In genomic region chr9:77766587-77766986, GRCh38 we compare ENCODE assay signal across 21 cellular contexts.
"Had no signal": no experiment of that assay in that cellular context is flagged by ENCODE, and none has a peak within 500 bp of the region (broad histone marks: within the 10 kb centered on the region; RNA-seq: fewer than 3 reads in every experiment).

No MANE protein-coding gene starts in this region.

- H3K4me3 Mint-ChIP-seq: activated B cell treated with CpG ODN at 0.5 μM for 24 hours; activated CD4-positive, alpha-beta T cell treated with anti-CD3 and anti-CD28 coated beads, Interleukin-2, amount 10 ng/mL, durations not matched to agents 24 days and 14 days; activated CD8-positive, alpha-beta memory T cell treated with anti-CD3 and anti-CD28 coated beads, Interleukin-2, amount 10 ng/mL, durations not matched to agents 7 days and 5 days; activated naive CD4-positive, alpha-beta T cell treated with anti-CD3 and anti-CD28 coated beads for 36 hours; activated naive CD8-positive, alpha-beta T cell; activated T-cell treated with anti-CD3 and anti-CD28 coated beads, Interleukin-2, amount 50 U/mL, for 24 hours; activated T-helper 1 cell treated with anti-CD3 and anti-CD28 coated beads, Interleukin-12 subunit alpha, Interleukin-12 subunit beta, Interleukin-2, Interleukin-4 antibody, amounts not matched to agents 30 ng/mL and 10 ng/mL and 1 ng/mL, durations not matched to agents 14 hours and 24 hours and 36 hours; T-cell had no signal

- ATAC-seq: T-cell had no signal

- DNase-seq: activated B cell treated with CpG ODN at 0.5 μM for 24 hours; activated CD4-positive, alpha-beta T cell treated with anti-CD3 and anti-CD28 coated beads for 1 hour; activated CD4-positive, alpha-beta T cell treated with anti-CD3 and anti-CD28 coated beads, Interleukin-2, amount 10 ng/mL, durations not matched to agents 24 days and 14 days; activated CD4-positive, alpha-beta T cell treated with anti-CD3 and anti-CD28 coated beads, Interleukin-2, amount 50 U/mL, for 48 hours; activated CD8-positive, alpha-beta memory T cell treated with anti-CD3 and anti-CD28 coated beads, Interleukin-2, amount 10 ng/mL, durations not matched to agents 7 days and 5 days; activated gamma-delta T cell; activated naive CD4-positive, alpha-beta T cell treated with anti-CD3 and anti-CD28 coated beads for 36 hours; activated T-cell treated with anti-CD3 and anti-CD28 coated beads, Interleukin-2, amount 50 U/mL, for 24 hours; NCI-H1092; NCI-H1417; NCI-H1930; NCI-H2171; NCI-H226; NCI-H526; NCI-H82; SIG-M5; T-cell; T1000 had no signal

- H3K9me3 Mint-ChIP-seq: activated B cell treated with CpG ODN at 0.5 μM for 24 hours; activated CD4-positive, alpha-beta T cell treated with anti-CD3 and anti-CD28 coated beads, Interleukin-2, amount 10 ng/mL, durations not matched to agents 24 days and 14 days; activated naive CD4-positive, alpha-beta T cell treated with anti-CD3 and anti-CD28 coated beads for 36 hours; activated T-helper 1 cell treated with anti-CD3 and anti-CD28 coated beads, Interleukin-12 subunit alpha, Interleukin-12 subunit beta, Interleukin-2, Interleukin-4 antibody, amounts not matched to agents 30 ng/mL and 10 ng/mL and 1 ng/mL, durations not matched to agents 14 hours and 24 hours and 36 hours had no signal

- H3K9ac ChIP-seq: KMS-11 had no signal

- H3K27ac ChIP-seq: KMS-11 had no signal

- H3K27me3 Mint-ChIP-seq: activated CD4-positive, alpha-beta T cell treated with anti-CD3 and anti-CD28 coated beads, Interleukin-2, amount 10 ng/mL, durations not matched to agents 24 days and 14 days; activated CD8-positive, alpha-beta memory T cell treated with anti-CD3 and anti-CD28 coated beads, Interleukin-2, amount 10 ng/mL, durations not matched to agents 7 days and 5 days; activated naive CD8-positive, alpha-beta T cell; activated T-cell treated with anti-CD3 and anti-CD28 coated beads, Interleukin-2, amount 50 U/mL, for 24 hours; T-cell had no signal

- H3K27ac Mint-ChIP-seq: activated B cell treated with CpG ODN at 0.5 μM for 24 hours; activated CD4-positive, alpha-beta T cell treated with anti-CD3 and anti-CD28 coated beads, Interleukin-2, amount 10 ng/mL, durations not matched to agents 24 days and 14 days; activated CD8-positive, alpha-beta memory T cell treated with anti-CD3 and anti-CD28 coated beads, Interleukin-2, amount 10 ng/mL, durations not matched to agents 7 days and 5 days; activated naive CD4-positive, alpha-beta T cell treated with anti-CD3 and anti-CD28 coated beads for 36 hours; activated naive CD8-positive, alpha-beta T cell; activated T-cell treated with anti-CD3 and anti-CD28 coated beads, Interleukin-2, amount 50 U/mL, for 24 hours; T-cell had no signal

- H3K4me2 ChIP-seq: KMS-11 had no signal

- H3K4me1 Mint-ChIP-seq: activated B cell treated with CpG ODN at 0.5 μM for 24 hours; activated CD4-positive, alpha-beta T cell treated with anti-CD3 and anti-CD28 coated beads, Interleukin-2, amount 10 ng/mL, durations not matched to agents 24 days and 14 days; activated CD8-positive, alpha-beta memory T cell treated with anti-CD3 and anti-CD28 coated beads, Interleukin-2, amount 10 ng/mL, durations not matched to agents 7 days and 5 days had no signal
